27 cellular contexts compared by ENCODE assay signal in genomic region chr12:30041096-30041495, GRCh38.
"Had no signal": no experiment of that assay in that cellular context is flagged by ENCODE, and none has a peak within 500 bp of the region (broad histone marks: within the 10 kb centered on the region; RNA-seq: fewer than 3 reads in every experiment).

No MANE protein-coding gene starts in this region.

- H3K4me1 Mint-ChIP-seq: naive thymus-derived CD8-positive, alpha-beta T cell; nephron; neural crest cell; stimulated activated memory B cell treated with anti-CD40 and anti-IgM and Interleukin-4, amounts not matched to agents 10 μg/mL and 1 μg/mL and 100 μg/mL, for 72 hours; stimulated activated naive CD8-positive, alpha-beta T cell treated with anti-CD3 and anti-CD28 coated beads, Interleukin-15, amount 100 ng/mL, for 72 hours had no signal

- H3K4me3 Mint-ChIP-seq: naive thymus-derived CD8-positive, alpha-beta T cell; nephron; neural crest cell; stimulated activated memory B cell treated with anti-CD40 and anti-IgM and Interleukin-4, amounts not matched to agents 10 μg/mL and 1 μg/mL and 100 μg/mL, for 72 hours; stimulated activated naive CD8-positive, alpha-beta T cell treated with anti-CD3 and anti-CD28 coated beads, Interleukin-15, amount 100 ng/mL, for 72 hours; type B pancreatic cell had no signal

- DNase-seq: hippocampal formation; kidney glomerular epithelial cell; left cardiac atrium; lower lobe of right lung; mammary epithelial cell; mesenchymal stem cell; naive thymus-derived CD8-positive, alpha-beta T cell; nucleus accumbens; ovary; right lobe of liver; stimulated activated CD4-positive, alpha-beta T cell treated with anti-CD3 and anti-CD28 coated beads, Interleukin-1b, Interleukin-23, amount 100 ng/mL, for 48 hours; stimulated activated CD4-positive, alpha-beta T cell treated with anti-CD3 and anti-CD28 coated beads, Interleukin-2, amount 100 ng/mL, for 48 hours; stimulated activated CD4-positive, alpha-beta T cell treated with anti-CD3 and anti-CD28 coated beads, Interleukin-4, amount 100 ng/mL, for 4 hours; stimulated activated CD8-positive, alpha-beta memory T cell treated with anti-CD3 and anti-CD28 coated beads, Interleukin-4, amount 100 ng/mL, for 48 hours; stimulated activated naive CD4-positive, alpha-beta T cell treated with Interleukin-2 at 50 U/mL for 16 hours; stimulated activated naive CD8-positive, alpha-beta T cell treated with anti-CD3 and anti-CD28 coated beads, Interleukin-15, amount 100 ng/mL, for 72 hours; substantia nigra; uterus had no signal

- ATAC-seq: left cardiac atrium; left lobe of liver; lower lobe of right lung; naive thymus-derived CD8-positive, alpha-beta T cell; right lobe of liver; stimulated activated memory B cell treated with anti-CD40 and anti-IgM and Interleukin-4, amounts not matched to agents 10 μg/mL and 1 μg/mL and 100 μg/mL, for 72 hours; stimulated activated naive CD8-positive, alpha-beta T cell treated with anti-CD3 and anti-CD28 coated beads, Interleukin-15, amount 100 ng/mL, for 72 hours had no signal

- H3K36me3 Mint-ChIP-seq: stimulated activated memory B cell treated with anti-CD40 and anti-IgM and Interleukin-4, amounts not matched to agents 10 μg/mL and 1 μg/mL and 100 μg/mL, for 72 hours had no signal

- H3K27me3 Mint-ChIP-seq: progenitor cell of endocrine pancreas; stimulated activated memory B cell treated with anti-CD40 and anti-IgM and Interleukin-4, amounts not matched to agents 10 μg/mL and 1 μg/mL and 100 μg/mL, for 72 hours; stimulated activated naive CD8-positive, alpha-beta T cell treated with anti-CD3 and anti-CD28 coated beads, Interleukin-15, amount 100 ng/mL, for 72 hours had no signal

- H3K4me3 ChIP-seq: lower lobe of right lung, ovary, right atrium auricular region, right lobe of liver, smooth muscle cell, tibial nerve, uterus had no signal

- H3K27ac Mint-ChIP-seq: naive thymus-derived CD8-positive, alpha-beta T cell; progenitor cell of endocrine pancreas; stimulated activated memory B cell treated with anti-CD40 and anti-IgM and Interleukin-4, amounts not matched to agents 10 μg/mL and 1 μg/mL and 100 μg/mL, for 72 hours; stimulated activated naive CD8-positive, alpha-beta T cell treated with anti-CD3 and anti-CD28 coated beads, Interleukin-15, amount 100 ng/mL, for 72 hours; type B pancreatic cell had no signal
